Comparison of ENCODE assay signal across 8 cellular contexts in genomic region chr14:90903101-90903500, GRCh38.
DNase-seq lines count a peak whose midpoint lies in the region; ATAC-seq and TF ChIP-seq lines count a peak whose summit lies in the region.

No MANE protein-coding gene starts in this region.

- H3K9me3 Mint-ChIP-seq in CD4-positive, alpha-beta T cell = no peaks in the 10 kb centered on the region

- H3K27me3 ChIP-seq in CD4-positive, alpha-beta T cell (ENCODE audit: control insufficient read depth, insufficient read depth, low read length) = no peaks in the 10 kb centered on the region
- H3K27me3 ChIP-seq in GM23248 (replicated peaks; ENCODE audit: insufficient read depth) (no peaks in the 10 kb centered on the region), kidney epithelial cell (ENCODE audit: control insufficient read depth, insufficient read depth, low read length) (no peaks in the 10 kb centered on the region)

- no peak overlapping the region for H3K27ac Mint-ChIP-seq in CD4-positive, alpha-beta T cell

- H3K27me3 Mint-ChIP-seq in CD4-positive, alpha-beta T cell = no peaks in the 10 kb centered on the region

- H3K36me3 Mint-ChIP-seq in CD4-positive, alpha-beta T cell (ENCODE audit: low read depth) = peaks cover 43% of the 10 kb centered on the region

- H3K4me3 ChIP-seq in GM23248 = no peak overlapping the region
- no peak overlapping the region for H3K4me3 ChIP-seq in WI38 (ENCODE audit: low read depth, low read length)
- no peak overlapping the region for H3K4me3 ChIP-seq in kidney epithelial cell (ENCODE audit: low read depth, low read length)

- peak; percentile 94 for ATAC-seq in CD4-positive, alpha-beta T cell (ENCODE audit: poor library complexity)
- ATAC-seq in HG03025 (IDR thresholded peaks at IDR 0.05; ENCODE audit: low FRiP score, unreplicated experiment) = no peak

- H3K4me3 Mint-ChIP-seq in CD4-positive, alpha-beta T cell = no peak overlapping the region

- peak; percentile 86 for TF ChIP-seq CTCF in CD4-positive, alpha-beta T cell (IDR thresholded peaks at IDR 0.05)
- peak; percentile 58 for TF ChIP-seq CTCF in WI38 (IDR thresholded peaks at IDR 0.05; ENCODE audit: low read depth, low read length)
- TF ChIP-seq CTCF in kidney epithelial cell (IDR thresholded peaks at IDR 0.05; ENCODE audit: insufficient read depth, low read length, poor library complexity, severe bottlenecking) = peak; percentile 64

- H3K36me3 ChIP-seq in GM23248 (ENCODE audit: low read depth) (no peaks in the 10 kb centered on the region), kidney epithelial cell (ENCODE audit: control insufficient read depth, insufficient read depth, low read length) (no peaks in the 10 kb centered on the region)

- H3K27ac ChIP-seq in CD4-positive, alpha-beta T cell (ENCODE audit: low read depth, low read length) = no peak overlapping the region
- H3K27ac ChIP-seq in GM23248 (no peak overlapping the region), caudate nucleus (ENCODE audit: low read depth, low read length) (no peak overlapping the region)

- no peaks in the 10 kb centered on the region for H3K9me3 ChIP-seq in CD4-positive, alpha-beta T cell (ENCODE audit: control insufficient read depth, low read length)
- no peaks in the 10 kb centered on the region for H3K9me3 ChIP-seq in GM23248 (ENCODE audit: low read depth)

- DNase-seq in CD4-positive, alpha-beta T cell = peak; percentile 33 to 58 (median 40)
- DNase-seq in GM23248 = peak; percentile 72
- peak; percentile 41 for DNase-seq in NCI-H2081 treated with DMSO at 0.1 percent for 48 hours (lab: John Stamatoyannopoulos, UW)
- peak in 35 of 61 donors; percentile 4 to 84 (median 36) for DNase-seq in caudate nucleus (lab: John Stamatoyannopoulos, UW)
- peak; percentile 14 for DNase-seq in kidney epithelial cell (ENCODE audit: low read depth)
- DNase-seq in stimulated activated CD4-positive, alpha-beta T cell treated with anti-CD3 and anti-CD28 coated beads, Interleukin-2, amount 100 ng/mL, for 4 hours (ENCODE audit: low read depth) = peak; percentile 41

- intact Hi-C loops in CD4-positive, alpha-beta T cell (cut with DNase I, micrococcal nuclease) = loop anchor here (1.0 to 2.0 kb wide), 4 partner anchors 235 to 384 kb away; no protein-coding TSS in a partner anchor

- POLR2A ChIA-PET in CD4-positive, alpha-beta T cell (lab: Charles Lee) = interaction anchor here (0.7 to 3.1 kb wide), 5 partner anchors 11 to 274 kb away, joined by 3 to 29 read pairs (median 3); no protein-coding TSS in a partner anchor

- no peaks in the 10 kb centered on the region for H3K4me1 Mint-ChIP-seq in CD4-positive, alpha-beta T cell (ENCODE audit: low read depth)

- in situ Hi-C loops in GM23248 (cut with MboI) = no loop called here

- H3K4me1 ChIP-seq in GM23248 (ENCODE audit: insufficient read depth) = no peaks in the 10 kb centered on the region

- WGBS in GM23248 (ENCODE audit: low coverage in 1 of 2, low lambda C conversion rate in 2 of 2, missing lambda C conversion rate in 2 of 2), 2 experiments = 0% methylated on average over 1 of the region's 1 CpG

- H3F3A ChIP-seq in GM23248 (ENCODE audit: insufficient read depth) = no peaks in the 10 kb centered on the region

- no peaks in the 10 kb centered on the region for H3K79me2 ChIP-seq in GM23248 (ENCODE audit: insufficient read depth)

- H3K9ac ChIP-seq in GM23248 = no peak overlapping the region

- no peak overlapping the region for H2AFZ ChIP-seq in GM23248

- no peaks in the 10 kb centered on the region for H3K9me2 ChIP-seq in GM23248 (ENCODE audit: insufficient read depth)

- H3K4me2 ChIP-seq in GM23248 (ENCODE audit: unreplicated experiment) = no peak overlapping the region

- CTCF ChIA-PET in CD4-positive, alpha-beta T cell (lab: Charles Lee) = interaction anchor here (0.6 to 5.2 kb wide), 17 partner anchors 9 to 395 kb away, joined by 3 to 103 read pairs (median 3); partner anchors contain the start of genes DGLUCY and RPS6KA5

- H4K20me1 ChIP-seq in GM23248 (ENCODE audit: insufficient read depth) = no peaks in the 10 kb centered on the region

Comparison
In these comparisons a context has a peak if more than half of its experiments do, and no peak if none do; other contexts are left out.
1. DNase-seq: peak in every context shown above with its lines; median percentile 72 in GM23248; 41 in NCI-H2081 treated with DMSO at 0.1 percent for 48 hours; 41 in stimulated activated CD4-positive, alpha-beta T cell treated with anti-CD3 and anti-CD28 coated beads, Interleukin-2, amount 100 ng/mL, for 4 hours; 40 in CD4-positive, alpha-beta T cell; 36 in caudate nucleus; 14 in kidney epithelial cell.